ENCODE assay signal across 8 cellular contexts in the genomic region with DNA sequence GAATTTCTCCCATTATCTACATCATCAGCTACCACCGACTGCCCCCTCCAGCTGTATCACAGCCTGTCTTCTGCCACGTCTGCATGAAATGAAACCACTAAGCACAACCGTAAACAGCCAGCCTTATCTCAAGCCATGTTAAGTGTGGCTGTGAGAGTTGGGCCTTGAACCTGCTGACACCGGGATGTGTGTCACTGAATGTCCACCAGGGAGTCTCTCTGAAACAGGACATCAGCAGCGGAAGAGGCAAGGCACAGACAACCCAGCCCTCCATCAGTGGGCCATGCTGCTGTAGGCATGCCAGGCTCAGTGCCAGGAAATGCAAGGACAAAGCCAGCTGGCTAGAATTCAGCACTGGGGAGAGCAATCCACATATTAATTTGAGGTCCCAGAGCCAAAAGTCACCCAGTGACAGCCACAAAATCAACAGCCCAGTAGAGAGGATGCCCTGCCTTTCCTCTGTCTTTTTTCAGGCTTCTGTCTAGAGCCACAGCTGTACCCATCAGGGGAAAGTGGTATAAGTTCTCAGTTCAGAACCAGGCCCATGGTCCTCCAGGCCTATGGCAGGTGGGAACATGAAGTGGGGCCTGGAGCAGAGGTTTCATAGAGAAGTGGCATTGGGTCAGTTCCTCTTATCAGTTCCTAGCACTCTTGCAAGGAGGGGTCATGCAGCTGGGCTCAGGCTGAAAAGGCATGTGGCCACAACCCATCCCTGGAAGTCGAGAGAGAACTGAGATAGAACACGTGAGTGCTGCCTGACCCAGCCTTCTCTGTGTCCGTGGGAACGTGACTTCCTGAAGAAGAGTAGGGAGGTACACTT.
DNase-seq lines count a peak whose midpoint lies in the region; ATAC-seq and TF ChIP-seq lines count a peak whose summit lies in the region.

No MANE protein-coding gene starts in this region.

- no peaks in the 10 kb centered on the region for H3K4me1 ChIP-seq in gastrocnemius medialis

- no peak for TF ChIP-seq CTCF in gastrocnemius medialis (IDR thresholded peaks at IDR 0.05 in 4 of 5, conservative IDR thresholded peaks at IDR 0.05 in 1 of 5)

- peak; percentile 47 for ATAC-seq in esophagus mucosa
- peak in 1 of 2 donors; percentile 27 for ATAC-seq in gastrocnemius medialis

- no peaks in the 10 kb centered on the region for H3K9me3 ChIP-seq in gastrocnemius medialis

- DNase-seq in SIG-M5 treated with dmso at 0.1 percent for 504 hours (lab: John Stamatoyannopoulos, UW; ENCODE audit: unreplicated experiment) (peak; percentile 49), SIG-M5 (lab: John Stamatoyannopoulos, UW) (no peak), NCI-H1694 treated with DMSO at 0.1 percent for 48 hours (lab: John Stamatoyannopoulos, UW) (peak; percentile 57), gastrocnemius medialis (peak; percentile 19 to 44), NCI-H2196 (lab: John Stamatoyannopoulos, UW; ENCODE audit: unreplicated experiment) (no peak), HuH-7.5 (ENCODE audit: low spot score) (no peak)
- no peak for DNase-seq in stimulated activated CD4-positive, alpha-beta T cell treated with anti-CD3 and anti-CD28 coated beads, Interleukin-1b, Interleukin-23, amount 100 ng/mL, for 48 hours

- no peak for TF ChIP-seq POLR2A in gastrocnemius medialis (IDR thresholded peaks at IDR 0.05)

- no peaks in the 10 kb centered on the region for H3K27me3 ChIP-seq in gastrocnemius medialis

- intact Hi-C loops in gastrocnemius medialis (cut with DNase I; ENCODE audit: low total_unique reads), result no loop called here

- in situ Hi-C loops in gastrocnemius medialis (cut with MboI; ENCODE audit: low sequenced_read_pairs in 4 of 4), result loop anchor here in 1 of 4 donors (25.0 kb wide), 1 partner anchor 99 kb away; no protein-coding TSS in a partner anchor

- H3K4me3 ChIP-seq in gastrocnemius medialis, result no peak overlapping the region

- H3K27ac ChIP-seq in gastrocnemius medialis, result no peak overlapping the region

- no peaks in the 10 kb centered on the region for H3K36me3 ChIP-seq in gastrocnemius medialis

Comparison
In these comparisons a context has a peak if more than half of its experiments do, and no peak if none do; other contexts are left out.
1. DNase-seq: peak in SIG-M5 treated with dmso at 0.1 percent for 504 hours (single experiment), NCI-H1694 treated with DMSO at 0.1 percent for 48 hours (single experiment) and gastrocnemius medialis (2 of 2); none in SIG-M5 (single experiment), stimulated activated CD4-positive, alpha-beta T cell treated with anti-CD3 and anti-CD28 coated beads, Interleukin-1b, Interleukin-23, amount 100 ng/mL, for 48 hours (single experiment), NCI-H2196 (single experiment) and HuH-7.5 (single experiment).